In the genomic region with DNA sequence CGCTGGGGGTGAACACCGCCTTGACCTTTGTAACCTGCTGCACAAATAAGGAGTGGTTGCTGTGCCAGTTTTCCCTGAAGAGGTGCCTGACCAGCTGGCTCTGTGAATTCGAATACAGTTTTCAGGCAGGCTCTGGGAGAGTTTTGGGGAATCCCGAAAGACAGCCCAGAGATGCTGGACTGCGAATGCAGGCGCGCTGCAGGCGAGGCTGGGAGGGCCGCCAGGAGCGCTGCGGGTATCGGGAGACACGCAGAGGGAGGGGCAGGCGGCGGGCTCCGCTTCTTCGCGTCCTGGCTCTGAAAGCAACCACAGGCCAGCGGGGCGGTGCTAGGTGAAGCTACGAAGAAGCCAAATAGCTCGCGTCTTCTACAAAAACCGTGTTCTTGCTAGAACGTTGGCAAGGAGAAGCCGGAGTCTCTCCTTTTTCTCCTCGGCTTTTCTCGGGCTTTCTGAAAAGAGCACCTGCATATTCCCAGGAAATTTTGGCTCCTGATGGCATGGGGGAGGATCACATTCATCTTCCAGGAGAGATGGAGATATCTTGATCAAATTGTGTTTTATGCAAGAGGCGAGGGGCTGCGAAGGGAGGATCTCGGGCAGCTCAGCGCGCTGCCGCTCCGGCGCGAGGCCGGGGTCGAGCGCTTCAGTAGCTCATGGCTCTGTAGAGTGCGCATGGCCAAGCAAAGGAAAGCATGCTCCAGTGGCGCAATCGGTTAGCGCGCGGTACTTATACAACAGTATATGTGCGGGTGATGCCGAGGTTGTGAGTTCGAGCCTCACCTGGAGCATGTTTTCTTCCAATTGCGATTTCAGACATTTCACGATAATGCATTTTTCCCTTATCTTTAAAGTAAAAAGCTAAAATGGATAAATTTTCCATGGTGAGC, we compare ENCODE assay signal across 8 cellular contexts.
A peak's percentile ranks its signal among the peaks of the same experiment; 100 is the strongest.
DNase-seq lines count a peak whose midpoint lies in the region.

No MANE protein-coding gene starts in this region.

- H3K4me1 ChIP-seq in iPS-18a (ENCODE audit: control insufficient read depth, low read depth, low read length): peaks cover 7% of the 10 kb centered on the region

- no peaks in the 10 kb centered on the region for H3K36me3 Mint-ChIP-seq in activated CD4-positive, alpha-beta T cell treated with anti-CD3 and anti-CD28 coated beads, Interleukin-2, amount 10 ng/mL, durations not matched to agents 24 days and 14 days (ENCODE audit: low read depth)
- H3K36me3 Mint-ChIP-seq in activated naive CD8-positive, alpha-beta T cell: peaks cover 3% of the 10 kb centered on the region

- peak overlapping the region; percentile 100 for H3K4me3 ChIP-seq in iPS-18a (ENCODE audit: low read length)

- no peaks in the 10 kb centered on the region for H3K36me3 ChIP-seq in iPS-18a (ENCODE audit: control insufficient read depth, low read depth, low read length)

- intact Hi-C loops in activated CD4-positive, alpha-beta T cell treated with anti-CD3 and anti-CD28 coated beads, Interleukin-2, amount 10 ng/mL, durations not matched to agents 24 days and 14 days (cut with micrococcal nuclease): no loop called here

- H3K27me3 ChIP-seq in iPS-18a (ENCODE audit: control insufficient read depth, insufficient read depth, low read length): peaks cover 13% of the 10 kb centered on the region

- peak overlapping the region; percentile 70 for H3K27ac Mint-ChIP-seq in activated CD4-positive, alpha-beta T cell treated with anti-CD3 and anti-CD28 coated beads, Interleukin-2, amount 10 ng/mL, durations not matched to agents 24 days and 14 days
- H3K27ac Mint-ChIP-seq in activated naive CD8-positive, alpha-beta T cell: peak overlapping the region; percentile 92

- H3K4me1 Mint-ChIP-seq in activated CD4-positive, alpha-beta T cell treated with anti-CD3 and anti-CD28 coated beads, Interleukin-2, amount 10 ng/mL, durations not matched to agents 24 days and 14 days: peaks cover 4% of the 10 kb centered on the region
- H3K4me1 Mint-ChIP-seq in activated naive CD8-positive, alpha-beta T cell (ENCODE audit: low read depth): peaks cover 14% of the 10 kb centered on the region

- H3K27ac ChIP-seq in iPS-18a (ENCODE audit: low read length): peak overlapping the region; percentile 64

- peak overlapping the region; percentile 75 for H3K9ac ChIP-seq in iPS-18a (ENCODE audit: low read length)

- H3K27me3 Mint-ChIP-seq in activated CD4-positive, alpha-beta T cell treated with anti-CD3 and anti-CD28 coated beads, Interleukin-2, amount 10 ng/mL, durations not matched to agents 24 days and 14 days: peaks cover 49% of the 10 kb centered on the region
- peaks cover 50% of the 10 kb centered on the region for H3K27me3 Mint-ChIP-seq in activated naive CD8-positive, alpha-beta T cell

- no peaks in the 10 kb centered on the region for H3K9me3 ChIP-seq in iPS-18a (ENCODE audit: control insufficient read depth, low read depth, low read length)

- peaks cover 13% of the 10 kb centered on the region for H3K9me3 Mint-ChIP-seq in activated CD4-positive, alpha-beta T cell treated with anti-CD3 and anti-CD28 coated beads, Interleukin-2, amount 10 ng/mL, durations not matched to agents 24 days and 14 days
- peaks cover 6% of the 10 kb centered on the region for H3K9me3 Mint-ChIP-seq in activated naive CD8-positive, alpha-beta T cell (ENCODE audit: low read depth)

- H3K4me3 Mint-ChIP-seq in activated CD4-positive, alpha-beta T cell treated with anti-CD3 and anti-CD28 coated beads, Interleukin-2, amount 10 ng/mL, durations not matched to agents 24 days and 14 days: peak overlapping the region; percentile 85
- H3K4me3 Mint-ChIP-seq in activated naive CD8-positive, alpha-beta T cell: peak overlapping the region; percentile 91

- DNase-seq in activated CD4-positive, alpha-beta T cell treated with anti-CD3 and anti-CD28 coated beads, Interleukin-2, amount 10 ng/mL, durations not matched to agents 24 days and 14 days: peak; percentile 74
- no peak for DNase-seq in activated CD4-positive, alpha-beta T cell treated with anti-CD3 and anti-CD28 coated beads, Interleukin-2, amount 50 U/mL, for 1 hour
- DNase-seq in NCI-H2227 treated with DMSO at 0.1 percent for 48 hours (lab: John Stamatoyannopoulos, UW) (peak; percentile 81), DMS153 treated with DMSO at 0.1 percent for 48 hours (lab: John Stamatoyannopoulos, UW; ENCODE audit: unreplicated experiment) (no peak), T1000 (lab: John Stamatoyannopoulos, UW) (no peak)
- peak; percentile 45 for DNase-seq in stimulated activated CD4-positive, alpha-beta T cell treated with anti-CD3 and anti-CD28 coated beads, Interleukin-4, amount 100 ng/mL, for 24 hours

Comparison
In these comparisons a context has a peak if more than half of its experiments do, and no peak if none do; other contexts are left out.
1. DNase-seq: peak in activated CD4-positive, alpha-beta T cell treated with anti-CD3 and anti-CD28 coated beads, Interleukin-2, amount 10 ng/mL, durations not matched to agents 24 days and 14 days (single experiment), NCI-H2227 treated with DMSO at 0.1 percent for 48 hours (single experiment) and stimulated activated CD4-positive, alpha-beta T cell treated with anti-CD3 and anti-CD28 coated beads, Interleukin-4, amount 100 ng/mL, for 24 hours (single experiment); none in activated CD4-positive, alpha-beta T cell treated with anti-CD3 and anti-CD28 coated beads, Interleukin-2, amount 50 U/mL, for 1 hour (single experiment), DMS153 treated with DMSO at 0.1 percent for 48 hours (single experiment) and T1000 (single experiment).